ENCODE assay signal across 8 cellular contexts in genomic region chr13:35818577-35819165, GRCh38.
DNase-seq lines count a peak whose midpoint lies in the region; ATAC-seq and TF ChIP-seq lines count a peak whose summit lies in the region.

No MANE protein-coding gene starts in this region.

- DNase-seq in ACHN: peak; percentile 42
- DNase-seq in NCI-H446 (lab: John Stamatoyannopoulos, UW): peak; percentile 62 to 77
- DNase-seq in cardiac fibroblast (ENCODE audit: low read depth in 2 of 2): peak; percentile 63 to 72
- peak; percentile 53 to 58 for DNase-seq in lung microvascular endothelial cell (ENCODE audit: low read depth in 2 of 2)
- no peak for DNase-seq in stimulated activated CD4-positive, alpha-beta T cell treated with anti-CD3 and anti-CD28 coated beads, Interleukin-4, amount 100 ng/mL, for 24 hours
- DNase-seq in HuH-7.5 (ENCODE audit: low spot score): no peak
- no peak for DNase-seq in effector CD4-positive, alpha-beta T cell

- TF ChIP-seq CTCF in cardiac fibroblast (IDR thresholded peaks at IDR 0.05; ENCODE audit: low read depth, low read length): peak; percentile 62

- no peak overlapping the region for H3K4me3 ChIP-seq in cardiac fibroblast (replicated peaks in 1 of 2; ENCODE audit: low read depth in 2 of 2, low read length in 2 of 2)

- peak; percentile 51 for ATAC-seq in GM18867 (IDR thresholded peaks at IDR 0.05; ENCODE audit: unreplicated experiment)

- in situ Hi-C loops in ACHN (cut with HindIII; ENCODE audit: low pct_ligation_motif_present, low pct_unique_long_range_greater_than_20kb, low sequenced_read_pairs): no loop called here

Comparison
In these comparisons a context has a peak if more than half of its experiments do, and no peak if none do; other contexts are left out.
1. DNase-seq: peak in ACHN (single experiment), NCI-H446 (2 of 2), cardiac fibroblast (2 of 2) and lung microvascular endothelial cell (2 of 2); none in stimulated activated CD4-positive, alpha-beta T cell treated with anti-CD3 and anti-CD28 coated beads, Interleukin-4, amount 100 ng/mL, for 24 hours (single experiment), HuH-7.5 (single experiment) and effector CD4-positive, alpha-beta T cell (single experiment).